Comparison of ENCODE assay signal across 8 cellular contexts in genomic region chr12:71756054-71756675, GRCh38.
DNase-seq lines count a peak whose midpoint lies in the region; ATAC-seq and TF ChIP-seq lines count a peak whose summit lies in the region.

No MANE protein-coding gene starts in this region.

- TF ChIP-seq CTCF in HL-60 (IDR thresholded peaks at IDR 0.05; ENCODE audit: insufficient read depth, low read length) = no peak

- peaks cover 40% of the 10 kb centered on the region for H3K4me1 Mint-ChIP-seq in activated naive CD8-positive, alpha-beta T cell treated with anti-CD3 and anti-CD28 coated beads, Interleukin-2, amount 50 U/mL, for 24 hours
- peaks cover 9 to 42% of the 10 kb centered on the region in 2 donors for H3K4me1 Mint-ChIP-seq in stimulated activated naive B cell treated with anti-CD40 and anti-IgM and Interleukin-4, amounts not matched to agents 10 μg/mL and 1 μg/mL and 100 μg/mL, for 72 hours

- DNase-seq in HL-60 (ENCODE audit: low read depth in 1 of 2, low spot score in 1 of 2) (no peak), SW 1271 (lab: John Stamatoyannopoulos, UW) (no peak)
- DNase-seq in activated naive CD8-positive, alpha-beta T cell treated with anti-CD3 and anti-CD28 coated beads, Interleukin-2, amount 50 U/mL, for 24 hours = no peak
- no peak for DNase-seq in stimulated activated naive B cell treated with anti-CD40 and anti-IgM and Interleukin-4, amounts not matched to agents 10 μg/mL and 1 μg/mL and 100 μg/mL, for 72 hours

- ATAC-seq in activated naive CD8-positive, alpha-beta T cell treated with anti-CD3 and anti-CD28 coated beads, Interleukin-2, amount 50 U/mL, for 24 hours = no peak
- no peak for ATAC-seq in stimulated activated naive B cell treated with anti-CD40 and anti-IgM and Interleukin-4, amounts not matched to agents 10 μg/mL and 1 μg/mL and 100 μg/mL, for 72 hours (replicated peaks)
- ATAC-seq in GM21576 (IDR thresholded peaks at IDR 0.05; ENCODE audit: unreplicated experiment) (no peak), HG02588 (IDR thresholded peaks at IDR 0.05; ENCODE audit: unreplicated experiment) (no peak), HG02763 (IDR thresholded peaks at IDR 0.05; ENCODE audit: unreplicated experiment) (no peak)

- peak overlapping the region; percentile 93 for H3K4me3 Mint-ChIP-seq in activated naive CD8-positive, alpha-beta T cell treated with anti-CD3 and anti-CD28 coated beads, Interleukin-2, amount 50 U/mL, for 24 hours
- H3K4me3 Mint-ChIP-seq in stimulated activated naive B cell treated with anti-CD40 and anti-IgM and Interleukin-4, amounts not matched to agents 10 μg/mL and 1 μg/mL and 100 μg/mL, for 72 hours = peak overlapping the region; percentile 83 to 90

- peaks cover 27% of the 10 kb centered on the region for H3K9me3 Mint-ChIP-seq in activated naive CD8-positive, alpha-beta T cell treated with anti-CD3 and anti-CD28 coated beads, Interleukin-2, amount 50 U/mL, for 24 hours
- peaks cover 4 to 11% of the 10 kb centered on the region in 2 donors for H3K9me3 Mint-ChIP-seq in stimulated activated naive B cell treated with anti-CD40 and anti-IgM and Interleukin-4, amounts not matched to agents 10 μg/mL and 1 μg/mL and 100 μg/mL, for 72 hours

- H3K9ac ChIP-seq in iPS-18a (ENCODE audit: low read length) = peak overlapping the region; percentile 85

- peak overlapping the region; percentile 94 for H3K27ac Mint-ChIP-seq in activated naive CD8-positive, alpha-beta T cell treated with anti-CD3 and anti-CD28 coated beads, Interleukin-2, amount 50 U/mL, for 24 hours
- peak overlapping the region; percentile 98 for H3K27ac Mint-ChIP-seq in stimulated activated naive B cell treated with anti-CD40 and anti-IgM and Interleukin-4, amounts not matched to agents 10 μg/mL and 1 μg/mL and 100 μg/mL, for 72 hours

- H3K27me3 Mint-ChIP-seq in activated naive CD8-positive, alpha-beta T cell treated with anti-CD3 and anti-CD28 coated beads, Interleukin-2, amount 50 U/mL, for 24 hours = peaks cover 10% of the 10 kb centered on the region
- no peaks in the 10 kb centered on the region for H3K27me3 Mint-ChIP-seq in stimulated activated naive B cell treated with anti-CD40 and anti-IgM and Interleukin-4, amounts not matched to agents 10 μg/mL and 1 μg/mL and 100 μg/mL, for 72 hours

- H3K27ac ChIP-seq in HL-60 (replicated peaks) = peak overlapping the region; percentile 90
- no peak overlapping the region for H3K27ac ChIP-seq in iPS-18a (ENCODE audit: low read length)

- H3K36me3 ChIP-seq in iPS-18a (ENCODE audit: control insufficient read depth, low read depth, low read length) = peaks cover 7% of the 10 kb centered on the region

- H3K36me3 Mint-ChIP-seq in activated naive CD8-positive, alpha-beta T cell treated with anti-CD3 and anti-CD28 coated beads, Interleukin-2, amount 50 U/mL, for 24 hours (ENCODE audit: low read depth) = peaks cover 57% of the 10 kb centered on the region
- peaks cover 40 to 52% of the 10 kb centered on the region in 2 donors for H3K36me3 Mint-ChIP-seq in stimulated activated naive B cell treated with anti-CD40 and anti-IgM and Interleukin-4, amounts not matched to agents 10 μg/mL and 1 μg/mL and 100 μg/mL, for 72 hours

- H3K27me3 ChIP-seq in HL-60 (ENCODE audit: insufficient read depth, poor library complexity, severe bottlenecking) (no peaks in the 10 kb centered on the region), iPS-18a (ENCODE audit: control insufficient read depth, insufficient read depth, low read length) (no peaks in the 10 kb centered on the region)

- H3K4me3 ChIP-seq in HL-60 (replicated peaks; ENCODE audit: insufficient read depth, low read length) = peak overlapping the region; percentile 77
- peak overlapping the region; percentile 94 for H3K4me3 ChIP-seq in iPS-18a (ENCODE audit: low read length)

- H3K4me1 ChIP-seq in iPS-18a (ENCODE audit: control insufficient read depth, low read depth, low read length) = peaks cover 11% of the 10 kb centered on the region

- no peaks in the 10 kb centered on the region for H3K9me3 ChIP-seq in iPS-18a (ENCODE audit: control insufficient read depth, low read depth, low read length)
